26 cellular contexts compared by ENCODE assay signal in the genomic region with DNA sequence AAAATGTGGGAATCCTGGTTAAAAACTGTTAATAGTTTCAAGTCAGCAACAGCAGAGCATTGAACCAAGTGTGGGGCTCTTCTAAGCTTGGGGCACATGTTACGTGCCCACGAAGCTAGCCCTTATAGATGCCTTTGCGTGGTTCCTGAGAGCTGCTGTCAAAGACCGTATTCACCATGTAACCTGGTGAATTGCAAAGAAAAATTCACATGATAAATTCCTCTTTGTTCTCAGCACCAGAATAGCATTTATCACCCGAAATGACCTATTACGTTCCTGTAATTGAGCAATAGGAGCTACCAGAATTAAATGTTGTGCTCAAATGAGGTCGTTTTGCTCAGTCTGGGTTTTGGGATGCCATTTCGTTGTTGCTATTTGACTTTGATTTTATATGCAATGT.
"Had no signal": no experiment of that assay in that cellular context is flagged by ENCODE, and none has a peak within 500 bp of the region (broad histone marks: within the 10 kb centered on the region; RNA-seq: fewer than 3 reads in every experiment).

No MANE protein-coding gene starts in this region.

- DNase-seq: colonic mucosa; cortex of kidney; effector CD8-positive, alpha-beta T cell; effector memory CD8-positive, alpha-beta T cell; endodermal cell; erythroblast; esophagus squamous epithelium; foreskin keratinocyte; glutamatergic neuron; head of caudate nucleus; heart right ventricle; hippocampal formation; left cardiac atrium; left lung; left ventricle myocardium superior; lower lobe of right lung; mesenchymal stem cell; mucosa of descending colon had no signal

- FAIRE-seq: endothelial cell of umbilical vein, frontal cortex, islet of Langerhans, keratinocyte had no signal

- H3K27ac ChIP-seq: colonic mucosa, epithelial cell of prostate, esophagus squamous epithelium, foreskin keratinocyte, heart right ventricle, left lung, lower lobe of right lung had no signal

- H3K4me1 Mint-ChIP-seq: endodermal cell had no signal

- H3K4me3 Mint-ChIP-seq: dendritic cell treated with granulocyte-macrophage colony-stimulating factor and Interleukin-4, amounts not matched to agents 40 ng/mL and 50 ng/mL, for 4 days; effector memory CD8-positive, alpha-beta T cell; endodermal cell; mesothelial cell of epicardium had no signal

- H3K9me3 Mint-ChIP-seq: dendritic cell treated with granulocyte-macrophage colony-stimulating factor and Interleukin-4, amounts not matched to agents 40 ng/mL and 50 ng/mL, for 4 days; effector memory CD8-positive, alpha-beta T cell; endodermal cell; mesothelial cell of epicardium had no signal

- H3K4me3 ChIP-seq: colonic mucosa, esophagus squamous epithelium, heart right ventricle, left lung, lower lobe of right lung, mucosa of descending colon had no signal

- H3K36me3 ChIP-seq: colonic mucosa, esophagus squamous epithelium, heart right ventricle, left lung, lower lobe of right lung had no signal

- ATAC-seq: effector memory CD8-positive, alpha-beta T cell; esophagus mucosa; foreskin keratinocyte; heart right ventricle; left cardiac atrium; left lung; left ventricle myocardium superior; lower lobe of right lung; mucosa of descending colon had no signal

- H3K4me1 ChIP-seq: colonic mucosa, foreskin keratinocyte, left lung, lower lobe of right lung had no signal

- H3K36me3 Mint-ChIP-seq: mesothelial cell of epicardium had no signal

- H3K27me3 ChIP-seq: colonic mucosa, esophagus squamous epithelium, foreskin keratinocyte, heart right ventricle, left lung had no signal

- H3K27me3 Mint-ChIP-seq: dendritic cell treated with granulocyte-macrophage colony-stimulating factor and Interleukin-4, amounts not matched to agents 40 ng/mL and 50 ng/mL, for 4 days had no signal

- H3K27ac Mint-ChIP-seq: dendritic cell treated with granulocyte-macrophage colony-stimulating factor and Interleukin-4, amounts not matched to agents 40 ng/mL and 50 ng/mL, for 4 days; effector memory CD8-positive, alpha-beta T cell; endodermal cell; mesothelial cell of epicardium had no signal

- H3K9me3 ChIP-seq: colonic mucosa, esophagus squamous epithelium, heart right ventricle, left lung, lower lobe of right lung, mucosa of descending colon had no signal
